Comparison of ENCODE assay signal across 16 cellular contexts in genomic region chr3:139187154-139187553, GRCh38.
"Had no signal": no experiment of that assay in that cellular context is flagged by ENCODE, and none has a peak within 500 bp of the region (broad histone marks: within the 10 kb centered on the region; RNA-seq: fewer than 3 reads in every experiment).

No MANE protein-coding gene starts in this region.

- H3K4me1 ChIP-seq: esophagus squamous epithelium, heart right ventricle had no signal

- H3K4me3 ChIP-seq: esophagus squamous epithelium, heart right ventricle had no signal

- H3K9me3 ChIP-seq: esophagus squamous epithelium, heart right ventricle had no signal

- H3K27ac ChIP-seq: brain microvascular endothelial cell, esophagus squamous epithelium, heart right ventricle had no signal

- H3K36me3 ChIP-seq: brain microvascular endothelial cell, esophagus squamous epithelium, heart right ventricle had no signal

- H3K4me1 Mint-ChIP-seq: activated CD4-positive, alpha-beta memory T cell treated with anti-CD3 and anti-CD28 coated beads, Interleukin-2, amount 10 ng/mL, durations not matched to agents 7 days and 5 days; activated CD8-positive, alpha-beta memory T cell treated with anti-CD3 and anti-CD28 coated beads, Interleukin-2, amount 10 ng/mL, durations not matched to agents 7 days and 5 days; activated naive CD8-positive, alpha-beta T cell treated with anti-CD3 and anti-CD28 coated beads, Interleukin-2, amount 10 ng/mL, durations not matched to agents 7 days and 5 days; immature natural killer cell; nephron progenitor cell; stimulated activated naive B cell treated with anti-CD40 and anti-IgM and Interleukin-4, amounts not matched to agents 10 μg/mL and 1 μg/mL and 100 μg/mL, for 72 hours; T-cell had no signal

- H3K4me3 Mint-ChIP-seq: activated CD4-positive, alpha-beta memory T cell treated with anti-CD3 and anti-CD28 coated beads, Interleukin-2, amount 10 ng/mL, durations not matched to agents 7 days and 5 days; activated CD8-positive, alpha-beta memory T cell treated with anti-CD3 and anti-CD28 coated beads, Interleukin-2, amount 10 ng/mL, durations not matched to agents 7 days and 5 days; activated naive CD8-positive, alpha-beta T cell treated with anti-CD3 and anti-CD28 coated beads, Interleukin-2, amount 10 ng/mL, durations not matched to agents 7 days and 5 days; immature natural killer cell; nephron progenitor cell; stimulated activated naive B cell treated with anti-CD40 and anti-IgM and Interleukin-4, amounts not matched to agents 10 μg/mL and 1 μg/mL and 100 μg/mL, for 72 hours; T-cell had no signal

- H3K27ac Mint-ChIP-seq: activated CD4-positive, alpha-beta memory T cell treated with anti-CD3 and anti-CD28 coated beads, Interleukin-2, amount 10 ng/mL, durations not matched to agents 7 days and 5 days; activated CD8-positive, alpha-beta memory T cell treated with anti-CD3 and anti-CD28 coated beads, Interleukin-2, amount 10 ng/mL, durations not matched to agents 7 days and 5 days; activated naive CD8-positive, alpha-beta T cell treated with anti-CD3 and anti-CD28 coated beads, Interleukin-2, amount 10 ng/mL, durations not matched to agents 7 days and 5 days; immature natural killer cell; nephron progenitor cell; stimulated activated naive B cell treated with anti-CD40 and anti-IgM and Interleukin-4, amounts not matched to agents 10 μg/mL and 1 μg/mL and 100 μg/mL, for 72 hours; T-cell had no signal

- DNase-seq: activated CD4-positive, alpha-beta memory T cell treated with anti-CD3 and anti-CD28 coated beads, Interleukin-2, amount 10 ng/mL, durations not matched to agents 7 days and 5 days; activated CD4-positive, alpha-beta T cell treated with anti-CD3 and anti-CD28 coated beads for 48 hours; activated CD4-positive, CD25-positive, alpha-beta regulatory T cell; activated CD8-positive, alpha-beta memory T cell treated with anti-CD3 and anti-CD28 coated beads, Interleukin-2, amount 10 ng/mL, durations not matched to agents 7 days and 5 days; activated naive CD8-positive, alpha-beta T cell treated with anti-CD3 and anti-CD28 coated beads, Interleukin-2, amount 10 ng/mL, durations not matched to agents 7 days and 5 days; brain microvascular endothelial cell; cortex of kidney; effector memory CD4-positive, alpha-beta T cell; esophagus squamous epithelium; heart right ventricle; immature natural killer cell; kidney glomerular epithelial cell; nephron progenitor cell; retina; stimulated activated naive B cell treated with anti-CD40 and anti-IgM and Interleukin-4, amounts not matched to agents 10 μg/mL and 1 μg/mL and 100 μg/mL, for 72 hours; T-cell had no signal

- ATAC-seq: activated CD8-positive, alpha-beta memory T cell treated with anti-CD3 and anti-CD28 coated beads, Interleukin-2, amount 10 ng/mL, durations not matched to agents 7 days and 5 days; heart right ventricle; stimulated activated naive B cell treated with anti-CD40 and anti-IgM and Interleukin-4, amounts not matched to agents 10 μg/mL and 1 μg/mL and 100 μg/mL, for 72 hours; T-cell had no signal

- H3K27me3 ChIP-seq: brain microvascular endothelial cell, esophagus squamous epithelium, heart right ventricle had no signal

- H3K9me3 Mint-ChIP-seq: activated CD4-positive, alpha-beta memory T cell treated with anti-CD3 and anti-CD28 coated beads, Interleukin-2, amount 10 ng/mL, durations not matched to agents 7 days and 5 days; activated naive CD8-positive, alpha-beta T cell treated with anti-CD3 and anti-CD28 coated beads, Interleukin-2, amount 10 ng/mL, durations not matched to agents 7 days and 5 days; immature natural killer cell; stimulated activated naive B cell treated with anti-CD40 and anti-IgM and Interleukin-4, amounts not matched to agents 10 μg/mL and 1 μg/mL and 100 μg/mL, for 72 hours had no signal

- H3K36me3 Mint-ChIP-seq: activated CD8-positive, alpha-beta memory T cell treated with anti-CD3 and anti-CD28 coated beads, Interleukin-2, amount 10 ng/mL, durations not matched to agents 7 days and 5 days; activated naive CD8-positive, alpha-beta T cell treated with anti-CD3 and anti-CD28 coated beads, Interleukin-2, amount 10 ng/mL, durations not matched to agents 7 days and 5 days; immature natural killer cell; stimulated activated naive B cell treated with anti-CD40 and anti-IgM and Interleukin-4, amounts not matched to agents 10 μg/mL and 1 μg/mL and 100 μg/mL, for 72 hours; T-cell had no signal

- H3K27me3 Mint-ChIP-seq: activated CD4-positive, alpha-beta memory T cell treated with anti-CD3 and anti-CD28 coated beads, Interleukin-2, amount 10 ng/mL, durations not matched to agents 7 days and 5 days; activated CD8-positive, alpha-beta memory T cell treated with anti-CD3 and anti-CD28 coated beads, Interleukin-2, amount 10 ng/mL, durations not matched to agents 7 days and 5 days; activated naive CD8-positive, alpha-beta T cell treated with anti-CD3 and anti-CD28 coated beads, Interleukin-2, amount 10 ng/mL, durations not matched to agents 7 days and 5 days had no signal
